ENCODE assay signal across 12 cellular contexts in the genomic region with DNA sequence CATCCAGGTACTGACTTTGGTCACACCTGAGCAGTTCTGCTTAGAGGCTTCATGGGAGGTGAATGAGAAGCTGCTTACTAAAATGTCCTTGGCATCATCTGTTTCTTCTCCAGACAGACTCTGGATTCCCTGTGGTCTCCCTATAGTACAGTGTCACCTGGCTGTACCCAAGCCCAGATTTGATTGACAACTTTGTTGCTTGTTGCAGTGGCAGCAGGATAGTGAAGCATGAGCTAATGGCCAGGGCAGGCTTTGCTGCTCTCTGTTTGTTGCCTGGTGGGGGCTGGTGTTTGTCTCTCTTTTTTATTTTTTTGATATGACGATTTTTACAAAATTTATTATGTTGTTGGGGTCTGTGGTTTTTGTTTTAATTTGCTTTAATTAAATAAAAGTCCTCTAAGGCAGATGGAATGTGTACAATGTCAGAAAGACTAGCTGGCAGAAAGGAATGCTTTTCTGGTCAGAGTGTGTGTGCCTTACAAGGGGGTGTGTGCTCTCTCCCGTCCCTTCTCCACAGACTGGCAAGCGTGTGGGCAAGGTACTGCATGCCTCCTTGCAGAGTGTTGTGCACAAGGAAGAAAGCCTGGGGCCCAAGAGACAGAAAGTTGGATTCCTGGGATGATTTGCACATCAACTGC. TPM values are rescaled to one million over a fixed set of nuclear protein-coding genes. Genes with fewer than 3 reads are reported as not detected.
A peak's percentile ranks its signal among the peaks of the same experiment; 100 is the strongest.
DNase-seq lines count a peak whose midpoint lies in the region; ATAC-seq, FAIRE-seq and TF ChIP-seq lines count a peak whose summit lies in the region.
"Had no signal": no experiment of that assay in that cellular context is flagged by ENCODE, and none has a peak within 500 bp of the region (broad histone marks: within the 10 kb centered on the region; RNA-seq: fewer than 3 reads in every experiment).

No MANE protein-coding gene starts in this region.

- H2AFZ ChIP-seq in mesenchymal stem cell (ENCODE audit: low read depth, low read length) = no peak overlapping the region

- H3K9ac ChIP-seq in mesenchymal stem cell (ENCODE audit: low read length) = peak overlapping the region; percentile 85

- H3K23ac ChIP-seq in mesenchymal stem cell (ENCODE audit: low read length in 2 of 2) = no peak overlapping the region

- no peak for DNase-seq in activated naive CD4-positive, alpha-beta T cell treated with anti-CD3 and anti-CD28 coated beads, Interleukin-2, amount 10 ng/mL, durations not matched to agents 7 days and 5 days
- no peak for DNase-seq in activated naive CD4-positive, alpha-beta T cell treated with anti-CD3 and anti-CD28 coated beads, Interleukin-2, amount 50 U/mL, for 72 hours (ENCODE audit: low spot score in 2 of 2)
- DNase-seq in coronary artery (ENCODE audit: low spot score) = no peak
- DNase-seq in mesenchymal stem cell = peak; percentile 59
- DNase-seq in urothelium cell line (ENCODE audit: low spot score) = peak; percentile 70
- DNase-seq in NCI-H69 (lab: John Stamatoyannopoulos, UW) = no peak
- no peak for DNase-seq in Ammon's horn (ENCODE audit: low spot score)
- DNase-seq: activated effector memory CD4-positive, alpha-beta T cell treated with Interleukin-2 at 50 U/mL for 16 hours; C1 segment of cervical spinal cord; NCI-H1417 treated with DMSO at 0.1 percent for 48 hours; SW 1271 had no signal

- H3K9me3 ChIP-seq in mesenchymal stem cell (ENCODE audit: control insufficient read depth, low read length) = no peaks in the 10 kb centered on the region

- H3K9me3 Mint-ChIP-seq in activated naive CD4-positive, alpha-beta T cell treated with anti-CD3 and anti-CD28 coated beads, Interleukin-2, amount 10 ng/mL, durations not matched to agents 7 days and 5 days = no peaks in the 10 kb centered on the region
- H3K9me3 Mint-ChIP-seq in activated naive CD4-positive, alpha-beta T cell treated with anti-CD3 and anti-CD28 coated beads, Interleukin-2, amount 50 U/mL, for 72 hours = no peaks in the 10 kb centered on the region

- CTCF ChIA-PET in activated naive CD4-positive, alpha-beta T cell treated with anti-CD3 and anti-CD28 coated beads, Interleukin-2, amount 10 ng/mL, durations not matched to agents 7 days and 5 days (lab: Charles Lee) = interaction anchor here (4.1 kb wide), 1 partner anchor 18 kb away, joined by 21 read pairs; no protein-coding TSS in a partner anchor

- H3K14ac ChIP-seq in mesenchymal stem cell (ENCODE audit: low read length in 2 of 2) = no peak overlapping the region

- peaks cover 28 to 50% of the 10 kb centered on the region in 2 experiments for H3K36me3 ChIP-seq in mesenchymal stem cell (ENCODE audit: control insufficient read depth in 1 of 2, insufficient read depth in 2 of 2, low read depth in 1 of 2, low read length in 2 of 2)

- no peak overlapping the region for H4K8ac ChIP-seq in mesenchymal stem cell (ENCODE audit: low read length)

- H3K4me1 ChIP-seq in mesenchymal stem cell (ENCODE audit: control insufficient read depth, insufficient read depth, low read depth, low read length) = peaks cover 21% of the 10 kb centered on the region

- no peaks in the 10 kb centered on the region for H3K27me3 Mint-ChIP-seq in activated naive CD4-positive, alpha-beta T cell treated with anti-CD3 and anti-CD28 coated beads, Interleukin-2, amount 10 ng/mL, durations not matched to agents 7 days and 5 days

- H2BK15ac ChIP-seq in mesenchymal stem cell (ENCODE audit: low read depth, poor library complexity, severe bottlenecking) = no peak overlapping the region

- 12% methylated on average over 3 of the region's 3 CpGs for WGBS in mesenchymal stem cell

- H3K4me3 ChIP-seq in coronary artery (peak overlapping the region; percentile 38), mesenchymal stem cell (ENCODE audit: insufficient read depth in 1 of 2, low read depth in 1 of 2, low read length in 2 of 2) (peak overlapping the region in 1 of 2 experiments; percentile 43)

- ATAC-seq in activated naive CD4-positive, alpha-beta T cell treated with anti-CD3 and anti-CD28 coated beads, Interleukin-2, amount 50 U/mL, for 72 hours = no peak
- ATAC-seq in HG03135 (IDR thresholded peaks at IDR 0.05; ENCODE audit: unreplicated experiment) = no peak

- peaks cover 51% of the 10 kb centered on the region for H3K36me3 Mint-ChIP-seq in activated naive CD4-positive, alpha-beta T cell treated with anti-CD3 and anti-CD28 coated beads, Interleukin-2, amount 10 ng/mL, durations not matched to agents 7 days and 5 days
- peaks cover 23 to 30% of the 10 kb centered on the region in 2 donors for H3K36me3 Mint-ChIP-seq in activated naive CD4-positive, alpha-beta T cell treated with anti-CD3 and anti-CD28 coated beads, Interleukin-2, amount 50 U/mL, for 72 hours

- H3K27ac ChIP-seq in coronary artery (peak overlapping the region in 1 of 2 donors; percentile 84), mesenchymal stem cell (ENCODE audit: low read length, poor library complexity, severe bottlenecking) (peak overlapping the region; percentile 99)

- H3K18ac ChIP-seq in mesenchymal stem cell (ENCODE audit: low read depth in 1 of 2, low read length in 2 of 2) = peak overlapping the region in 1 of 2 experiments; percentile 40

- H3K4me2 ChIP-seq in mesenchymal stem cell (ENCODE audit: low read length, poor library complexity, severe bottlenecking) = no peak overlapping the region

- H3K79me1 ChIP-seq in mesenchymal stem cell (replicated peaks; ENCODE audit: low read length, poor library complexity, severe bottlenecking) = peaks cover 11% of the 10 kb centered on the region

- no peak overlapping the region for H2BK120ac ChIP-seq in mesenchymal stem cell (ENCODE audit: low read depth, low read length)

- peak overlapping the region; percentile 56 for H3K27ac Mint-ChIP-seq in activated naive CD4-positive, alpha-beta T cell treated with anti-CD3 and anti-CD28 coated beads, Interleukin-2, amount 10 ng/mL, durations not matched to agents 7 days and 5 days
- no peak overlapping the region for H3K27ac Mint-ChIP-seq in activated naive CD4-positive, alpha-beta T cell treated with anti-CD3 and anti-CD28 coated beads, Interleukin-2, amount 50 U/mL, for 72 hours

- H2AK5ac ChIP-seq in mesenchymal stem cell (ENCODE audit: low read length, severe bottlenecking) = peak overlapping the region; percentile 76

- H3K4me1 Mint-ChIP-seq in activated naive CD4-positive, alpha-beta T cell treated with anti-CD3 and anti-CD28 coated beads, Interleukin-2, amount 10 ng/mL, durations not matched to agents 7 days and 5 days = peaks cover 26% of the 10 kb centered on the region

- peak overlapping the region; percentile 89 for H2BK5ac ChIP-seq in mesenchymal stem cell (ENCODE audit: low read depth, low read length, poor library complexity, severe bottlenecking)

- no peaks in the 10 kb centered on the region for H3K27me3 ChIP-seq in mesenchymal stem cell (ENCODE audit: control insufficient read depth in 1 of 2, insufficient read depth in 1 of 2, low read length in 2 of 2)

- FAIRE-seq in urothelium cell line (lab: Jason Lieb, UNC) = no peak

- H3K4ac ChIP-seq in mesenchymal stem cell (ENCODE audit: low read depth in 1 of 2, low read length in 2 of 2) = no peak overlapping the region

- TF ChIP-seq CTCF in coronary artery (IDR thresholded peaks at IDR 0.05) = no peak

- H4K91ac ChIP-seq in mesenchymal stem cell (ENCODE audit: low read length) = no peak overlapping the region

- H3K4me3 Mint-ChIP-seq in activated naive CD4-positive, alpha-beta T cell treated with anti-CD3 and anti-CD28 coated beads, Interleukin-2, amount 10 ng/mL, durations not matched to agents 7 days and 5 days = no peak overlapping the region

- no peak overlapping the region for H2BK12ac ChIP-seq in mesenchymal stem cell (ENCODE audit: low read length in 2 of 2)

RNA-seq across cellular contexts. Expression of gene CLEC3B, which starts 15.3 kb away (rescaled TPM):
- not detected for total RNA-seq in activated naive CD4-positive, alpha-beta T cell treated with anti-CD3 and anti-CD28 coated beads, Interleukin-2, amount 50 U/mL, for 72 hours
- 0.51 TPM for polyA plus RNA-seq in mesenchymal stem cell (2013, experiment 1 of 2)
- polyA plus RNA-seq in mesenchymal stem cell (2013, experiment 2 of 2) = 0.70 TPM

RNA-seq across cellular contexts. Expression of gene EXOSC7, which starts 34.8 kb away (rescaled TPM):
- 10 to 100 TPM; 47.8 to 71.1 TPM for total RNA-seq in activated naive CD4-positive, alpha-beta T cell treated with anti-CD3 and anti-CD28 coated beads, Interleukin-2, amount 50 U/mL, for 72 hours
- polyA plus RNA-seq in mesenchymal stem cell (2013, experiment 1 of 2) = 26.9 TPM
- 28.5 TPM for polyA plus RNA-seq in mesenchymal stem cell (2013, experiment 2 of 2)

RNA-seq across cellular contexts. Expression of gene ZDHHC3, which starts 34.9 kb away (rescaled TPM):
- 10 to 100 TPM; 21.7 to 40.5 TPM for total RNA-seq in activated naive CD4-positive, alpha-beta T cell treated with anti-CD3 and anti-CD28 coated beads, Interleukin-2, amount 50 U/mL, for 72 hours
- polyA plus RNA-seq in mesenchymal stem cell (2013, experiment 1 of 2) = 38.5 TPM
- polyA plus RNA-seq in mesenchymal stem cell (2013, experiment 2 of 2) = 39.8 TPM

Comparison
In these comparisons a context has a peak if more than half of its experiments do, and no peak if none do; other contexts are left out.
1. DNase-seq: peak in mesenchymal stem cell (single experiment) and urothelium cell line (single experiment); none in activated naive CD4-positive, alpha-beta T cell treated with anti-CD3 and anti-CD28 coated beads, Interleukin-2, amount 10 ng/mL, durations not matched to agents 7 days and 5 days (single experiment), activated naive CD4-positive, alpha-beta T cell treated with anti-CD3 and anti-CD28 coated beads, Interleukin-2, amount 50 U/mL, for 72 hours (0 of 2), coronary artery (single experiment), NCI-H69 (single experiment) and Ammon's horn (single experiment).